Comparison of ENCODE assay signal across 10 cellular contexts in genomic region chr20:29878281-29878741, GRCh38.
DNase-seq lines count a peak whose midpoint lies in the region; ATAC-seq and TF ChIP-seq lines count a peak whose summit lies in the region.
"Had no signal": no experiment of that assay in that cellular context is flagged by ENCODE, and none has a peak within 500 bp of the region (broad histone marks: within the 10 kb centered on the region; RNA-seq: fewer than 3 reads in every experiment).

No MANE protein-coding gene starts in this region.

- peaks cover 0 to 55% (median 14%) of the 10 kb centered on the region in 4 donors for H3K9me3 ChIP-seq in upper lobe of left lung

- no peak for TF ChIP-seq CTCF in fibroblast of villous mesenchyme (IDR thresholded peaks at IDR 0.05; ENCODE audit: insufficient read depth, low read depth, low read length)
- TF ChIP-seq CTCF in upper lobe of left lung (IDR thresholded peaks at IDR 0.05): no peak

- no peak for TF ChIP-seq POLR2A in upper lobe of left lung (IDR thresholded peaks at IDR 0.05)

- no peak for TF ChIP-seq EP300 in upper lobe of left lung (IDR thresholded peaks at IDR 0.05)

- H3K27ac ChIP-seq in upper lobe of left lung: no peak overlapping the region
- H3K27ac ChIP-seq: cardiac muscle cell, neutrophil had no signal

- no peak overlapping the region for H3K4me3 ChIP-seq in fibroblast of villous mesenchyme (ENCODE audit: low read depth, low read length)
- peak overlapping the region in 1 of 4 donors; percentile 42 for H3K4me3 ChIP-seq in upper lobe of left lung
- H3K4me3 ChIP-seq: cardiac muscle cell had no signal

- H3K27me3 ChIP-seq in upper lobe of left lung: no peaks in the 10 kb centered on the region
- H3K27me3 ChIP-seq: cardiac muscle cell, neutrophil had no signal

- no peak for DNase-seq in activated naive CD8-positive, alpha-beta T cell treated with anti-CD3 and anti-CD28 coated beads, Interleukin-2, amount 50 U/mL, for 24 hours
- peak; percentile 98 for DNase-seq in NCI-H748 treated with DMSO at 0.1 percent for 48 hours (lab: John Stamatoyannopoulos, UW)
- peak; percentile 24 for DNase-seq in fibroblast of villous mesenchyme (ENCODE audit: low read depth)
- peak in 1 of 2 donors; percentile 41 for DNase-seq in upper lobe of left lung
- no peak for DNase-seq in activated CD4-positive, CD25-positive, alpha-beta regulatory T cell (lab: John Stamatoyannopoulos, UW)

- H3K4me3 Mint-ChIP-seq in activated naive CD8-positive, alpha-beta T cell: peak overlapping the region; percentile 63
- no peak overlapping the region for H3K4me3 Mint-ChIP-seq in activated naive CD8-positive, alpha-beta T cell treated with anti-CD3 and anti-CD28 coated beads, Interleukin-2, amount 50 U/mL, for 24 hours

- H3K4me1 ChIP-seq in upper lobe of left lung: no peaks in the 10 kb centered on the region

- WGBS in upper lobe of left lung, 2 donors: 39 to 53% methylated on average over 18 to 24 of the region's 24 CpGs

- H3K27me3 Mint-ChIP-seq in activated naive CD8-positive, alpha-beta T cell: no peaks in the 10 kb centered on the region
- H3K27me3 Mint-ChIP-seq in activated naive CD8-positive, alpha-beta T cell treated with anti-CD3 and anti-CD28 coated beads, Interleukin-2, amount 50 U/mL, for 24 hours: peaks cover 3% of the 10 kb centered on the region

- H3K4me1 Mint-ChIP-seq in activated naive CD8-positive, alpha-beta T cell (ENCODE audit: low read depth): no peaks in the 10 kb centered on the region
- H3K4me1 Mint-ChIP-seq in activated naive CD8-positive, alpha-beta T cell treated with anti-CD3 and anti-CD28 coated beads, Interleukin-2, amount 50 U/mL, for 24 hours: no peaks in the 10 kb centered on the region

- H3K36me3 Mint-ChIP-seq in activated naive CD8-positive, alpha-beta T cell: peaks cover 5% of the 10 kb centered on the region
- peaks cover 6% of the 10 kb centered on the region for H3K36me3 Mint-ChIP-seq in activated naive CD8-positive, alpha-beta T cell treated with anti-CD3 and anti-CD28 coated beads, Interleukin-2, amount 50 U/mL, for 24 hours (ENCODE audit: low read depth)

- ATAC-seq in activated naive CD8-positive, alpha-beta T cell treated with anti-CD3 and anti-CD28 coated beads, Interleukin-2, amount 50 U/mL, for 24 hours: no peak
- ATAC-seq in upper lobe of left lung (ENCODE audit: low FRiP score in 2 of 2): peak; percentile 62 to 84
- ATAC-seq in GM18517 (IDR thresholded peaks at IDR 0.05; ENCODE audit: unreplicated experiment): no peak
- ATAC-seq in GM18519 (IDR thresholded peaks at IDR 0.05; ENCODE audit: low FRiP score, unreplicated experiment): no peak

- peaks cover 10% of the 10 kb centered on the region for H3K9me3 Mint-ChIP-seq in activated naive CD8-positive, alpha-beta T cell (ENCODE audit: low read depth)
- H3K9me3 Mint-ChIP-seq in activated naive CD8-positive, alpha-beta T cell treated with anti-CD3 and anti-CD28 coated beads, Interleukin-2, amount 50 U/mL, for 24 hours: peaks cover 35% of the 10 kb centered on the region

- no peaks in the 10 kb centered on the region for H3K36me3 ChIP-seq in upper lobe of left lung
- H3K36me3 ChIP-seq: cardiac muscle cell, neutrophil had no signal

- H3K27ac Mint-ChIP-seq in activated naive CD8-positive, alpha-beta T cell: no peak overlapping the region
- no peak overlapping the region for H3K27ac Mint-ChIP-seq in activated naive CD8-positive, alpha-beta T cell treated with anti-CD3 and anti-CD28 coated beads, Interleukin-2, amount 50 U/mL, for 24 hours

Comparison
In these comparisons a context has a peak if more than half of its experiments do, and no peak if none do; other contexts are left out.
1. ATAC-seq: peak in upper lobe of left lung (2 of 2); none in activated naive CD8-positive, alpha-beta T cell treated with anti-CD3 and anti-CD28 coated beads, Interleukin-2, amount 50 U/mL, for 24 hours (single experiment), GM18517 (single experiment) and GM18519 (single experiment).
2. DNase-seq: peak in NCI-H748 treated with DMSO at 0.1 percent for 48 hours (single experiment) and fibroblast of villous mesenchyme (single experiment); none in activated naive CD8-positive, alpha-beta T cell treated with anti-CD3 and anti-CD28 coated beads, Interleukin-2, amount 50 U/mL, for 24 hours (single experiment) and activated CD4-positive, CD25-positive, alpha-beta regulatory T cell (0 of 4).